Comparison of ENCODE assay signal across 1 cellular context in the genomic region with DNA sequence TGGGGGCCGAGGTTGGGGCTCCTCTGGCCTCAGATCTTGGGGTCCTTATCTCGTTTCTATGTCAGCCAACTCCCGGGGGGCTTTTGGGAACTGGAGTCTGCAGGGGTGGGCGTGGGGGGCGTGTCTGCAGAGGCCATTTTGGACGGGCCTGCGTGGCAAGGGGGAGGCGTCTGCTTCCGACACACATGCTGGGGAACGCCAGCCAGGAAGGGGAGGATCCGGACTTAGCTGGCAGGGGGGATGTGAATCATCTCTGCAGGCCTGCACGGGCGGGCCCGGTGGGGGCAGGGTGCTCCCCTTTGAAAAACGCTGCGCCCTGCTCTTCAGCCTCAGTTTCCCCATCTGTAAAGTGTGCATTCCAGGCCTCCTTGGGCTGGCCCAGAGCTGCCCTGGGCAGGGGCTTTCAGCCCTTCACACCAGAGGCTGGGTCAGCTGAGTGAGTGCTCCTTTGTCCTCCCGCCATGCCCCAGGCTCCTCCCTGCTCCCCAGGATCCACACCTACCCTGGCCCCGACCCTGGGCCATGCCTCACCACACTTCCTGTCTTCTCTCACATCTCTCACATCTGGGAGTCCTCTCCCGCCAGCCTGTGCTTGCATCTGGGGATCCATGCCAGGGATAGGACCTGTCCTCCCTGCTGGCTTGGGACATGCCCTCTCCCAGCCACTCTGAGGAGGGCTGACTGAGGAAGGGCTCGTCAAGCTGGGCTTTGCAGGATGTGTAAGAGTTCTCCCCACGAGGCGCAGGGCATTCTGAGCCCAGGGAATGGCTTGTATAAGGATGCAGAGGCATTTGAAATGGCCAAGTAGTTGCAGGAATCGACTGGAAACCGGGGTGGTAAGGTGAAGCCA.
A peak's percentile ranks its signal among the peaks of the same experiment; 100 is the strongest.
TF ChIP-seq lines count a peak whose summit lies in the region.

No MANE protein-coding gene starts in this region.

TF ChIP-seq in H1, 55 proteins besides CTCF, POLR2A, EP300 and RAD21:
- TF ChIP-seq SIN3A (conservative IDR thresholded peaks at IDR 0.05 in 1 of 2, IDR thresholded peaks at IDR 0.05 in 1 of 2; ENCODE audit: low read depth in 1 of 2, low read length in 2 of 2) (peak in 1 of 2 experiments; percentile 39; a peak in 1 of 4 replicates), CEBPB (IDR thresholded peaks at IDR 0.05; ENCODE audit: low read depth, low read length) (no peak), RNF2 (IDR thresholded peaks at IDR 0.05; ENCODE audit: borderline replicate concordance, low read depth, low read length, missing control alignments, poor library complexity, severe bottlenecking) (no peak), YY1 (IDR thresholded peaks at IDR 0.05; ENCODE audit: low read depth, low read length) (peak; percentile 80), CBX5 (IDR thresholded peaks at IDR 0.05; ENCODE audit: low read depth, low read length) (no peak), MAFK (IDR thresholded peaks at IDR 0.05; ENCODE audit: low read depth, low read length) (no peak), JUND (IDR thresholded peaks at IDR 0.05; ENCODE audit: low read length) (0 out of 2 replicates have a peak, but pooled peaks have one; percentile 22), ATF3 (IDR thresholded peaks at IDR 0.05; ENCODE audit: insufficient read depth, low read depth, low read length) (no peak), NRF1 (IDR thresholded peaks at IDR 0.05; ENCODE audit: low read depth, low read length) (no peak), POU5F1 (IDR thresholded peaks at IDR 0.05; ENCODE audit: low read depth, low read length) (no peak), EGR1 (IDR thresholded peaks at IDR 0.05; ENCODE audit: borderline replicate concordance, low read depth, low read length) (no peak), JUN (IDR thresholded peaks at IDR 0.05; ENCODE audit: low read depth, low read length) (no peak), CBX8 (IDR thresholded peaks at IDR 0.05; ENCODE audit: borderline replicate concordance, low read depth, low read length) (no peak)
- TF ChIP-seq, protein P1, sequence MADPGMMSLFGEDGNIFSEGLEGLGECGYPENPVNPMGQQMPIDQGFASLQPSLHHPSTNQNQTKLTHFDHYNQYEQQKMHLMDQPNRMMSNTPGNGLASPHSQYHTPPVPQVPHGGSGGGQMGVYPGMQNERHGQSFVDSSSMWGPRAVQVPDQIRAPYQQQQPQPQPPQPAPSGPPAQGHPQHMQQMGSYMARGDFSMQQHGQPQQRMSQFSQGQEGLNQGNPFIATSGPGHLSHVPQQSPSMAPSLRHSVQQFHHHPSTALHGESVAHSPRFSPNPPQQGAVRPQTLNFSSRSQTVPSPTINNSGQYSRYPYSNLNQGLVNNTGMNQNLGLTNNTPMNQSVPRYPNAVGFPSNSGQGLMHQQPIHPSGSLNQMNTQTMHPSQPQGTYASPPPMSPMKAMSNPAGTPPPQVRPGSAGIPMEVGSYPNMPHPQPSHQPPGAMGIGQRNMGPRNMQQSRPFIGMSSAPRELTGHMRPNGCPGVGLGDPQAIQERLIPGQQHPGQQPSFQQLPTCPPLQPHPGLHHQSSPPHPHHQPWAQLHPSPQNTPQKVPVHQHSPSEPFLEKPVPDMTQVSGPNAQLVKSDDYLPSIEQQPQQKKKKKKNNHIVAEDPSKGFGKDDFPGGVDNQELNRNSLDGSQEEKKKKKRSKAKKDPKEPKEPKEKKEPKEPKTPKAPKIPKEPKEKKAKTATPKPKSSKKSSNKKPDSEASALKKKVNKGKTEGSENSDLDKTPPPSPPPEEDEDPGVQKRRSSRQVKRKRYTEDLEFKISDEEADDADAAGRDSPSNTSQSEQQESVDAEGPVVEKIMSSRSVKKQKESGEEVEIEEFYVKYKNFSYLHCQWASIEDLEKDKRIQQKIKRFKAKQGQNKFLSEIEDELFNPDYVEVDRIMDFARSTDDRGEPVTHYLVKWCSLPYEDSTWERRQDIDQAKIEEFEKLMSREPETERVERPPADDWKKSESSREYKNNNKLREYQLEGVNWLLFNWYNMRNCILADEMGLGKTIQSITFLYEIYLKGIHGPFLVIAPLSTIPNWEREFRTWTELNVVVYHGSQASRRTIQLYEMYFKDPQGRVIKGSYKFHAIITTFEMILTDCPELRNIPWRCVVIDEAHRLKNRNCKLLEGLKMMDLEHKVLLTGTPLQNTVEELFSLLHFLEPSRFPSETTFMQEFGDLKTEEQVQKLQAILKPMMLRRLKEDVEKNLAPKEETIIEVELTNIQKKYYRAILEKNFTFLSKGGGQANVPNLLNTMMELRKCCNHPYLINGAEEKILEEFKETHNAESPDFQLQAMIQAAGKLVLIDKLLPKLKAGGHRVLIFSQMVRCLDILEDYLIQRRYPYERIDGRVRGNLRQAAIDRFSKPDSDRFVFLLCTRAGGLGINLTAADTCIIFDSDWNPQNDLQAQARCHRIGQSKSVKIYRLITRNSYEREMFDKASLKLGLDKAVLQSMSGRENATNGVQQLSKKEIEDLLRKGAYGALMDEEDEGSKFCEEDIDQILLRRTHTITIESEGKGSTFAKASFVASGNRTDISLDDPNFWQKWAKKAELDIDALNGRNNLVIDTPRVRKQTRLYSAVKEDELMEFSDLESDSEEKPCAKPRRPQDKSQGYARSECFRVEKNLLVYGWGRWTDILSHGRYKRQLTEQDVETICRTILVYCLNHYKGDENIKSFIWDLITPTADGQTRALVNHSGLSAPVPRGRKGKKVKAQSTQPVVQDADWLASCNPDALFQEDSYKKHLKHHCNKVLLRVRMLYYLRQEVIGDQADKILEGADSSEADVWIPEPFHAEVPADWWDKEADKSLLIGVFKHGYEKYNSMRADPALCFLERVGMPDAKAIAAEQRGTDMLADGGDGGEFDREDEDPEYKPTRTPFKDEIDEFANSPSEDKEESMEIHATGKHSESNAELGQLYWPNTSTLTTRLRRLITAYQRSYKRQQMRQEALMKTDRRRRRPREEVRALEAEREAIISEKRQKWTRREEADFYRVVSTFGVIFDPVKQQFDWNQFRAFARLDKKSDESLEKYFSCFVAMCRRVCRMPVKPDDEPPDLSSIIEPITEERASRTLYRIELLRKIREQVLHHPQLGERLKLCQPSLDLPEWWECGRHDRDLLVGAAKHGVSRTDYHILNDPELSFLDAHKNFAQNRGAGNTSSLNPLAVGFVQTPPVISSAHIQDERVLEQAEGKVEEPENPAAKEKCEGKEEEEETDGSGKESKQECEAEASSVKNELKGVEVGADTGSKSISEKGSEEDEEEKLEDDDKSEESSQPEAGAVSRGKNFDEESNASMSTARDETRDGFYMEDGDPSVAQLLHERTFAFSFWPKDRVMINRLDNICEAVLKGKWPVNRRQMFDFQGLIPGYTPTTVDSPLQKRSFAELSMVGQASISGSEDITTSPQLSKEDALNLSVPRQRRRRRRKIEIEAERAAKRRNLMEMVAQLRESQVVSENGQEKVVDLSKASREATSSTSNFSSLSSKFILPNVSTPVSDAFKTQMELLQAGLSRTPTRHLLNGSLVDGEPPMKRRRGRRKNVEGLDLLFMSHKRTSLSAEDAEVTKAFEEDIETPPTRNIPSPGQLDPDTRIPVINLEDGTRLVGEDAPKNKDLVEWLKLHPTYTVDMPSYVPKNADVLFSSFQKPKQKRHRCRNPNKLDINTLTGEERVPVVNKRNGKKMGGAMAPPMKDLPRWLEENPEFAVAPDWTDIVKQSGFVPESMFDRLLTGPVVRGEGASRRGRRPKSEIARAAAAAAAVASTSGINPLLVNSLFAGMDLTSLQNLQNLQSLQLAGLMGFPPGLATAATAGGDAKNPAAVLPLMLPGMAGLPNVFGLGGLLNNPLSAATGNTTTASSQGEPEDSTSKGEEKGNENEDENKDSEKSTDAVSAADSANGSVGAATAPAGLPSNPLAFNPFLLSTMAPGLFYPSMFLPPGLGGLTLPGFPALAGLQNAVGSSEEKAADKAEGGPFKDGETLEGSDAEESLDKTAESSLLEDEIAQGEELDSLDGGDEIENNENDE (IDR thresholded peaks at IDR 0.05; ENCODE audit: insufficient replicate concordance, low read length): no peak
- TF ChIP-seq, protein P2, sequence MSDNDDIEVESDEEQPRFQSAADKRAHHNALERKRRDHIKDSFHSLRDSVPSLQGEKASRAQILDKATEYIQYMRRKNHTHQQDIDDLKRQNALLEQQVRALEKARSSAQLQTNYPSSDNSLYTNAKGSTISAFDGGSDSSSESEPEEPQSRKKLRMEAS (IDR thresholded peaks at IDR 0.05): peak; percentile 21; the same call in 1 of the 2 replicates
- TF ChIP-seq, protein P3, sequence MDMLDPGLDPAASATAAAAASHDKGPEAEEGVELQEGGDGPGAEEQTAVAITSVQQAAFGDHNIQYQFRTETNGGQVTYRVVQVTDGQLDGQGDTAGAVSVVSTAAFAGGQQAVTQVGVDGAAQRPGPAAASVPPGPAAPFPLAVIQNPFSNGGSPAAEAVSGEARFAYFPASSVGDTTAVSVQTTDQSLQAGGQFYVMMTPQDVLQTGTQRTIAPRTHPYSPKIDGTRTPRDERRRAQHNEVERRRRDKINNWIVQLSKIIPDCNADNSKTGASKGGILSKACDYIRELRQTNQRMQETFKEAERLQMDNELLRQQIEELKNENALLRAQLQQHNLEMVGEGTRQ (IDR thresholded peaks at IDR 0.05; ENCODE audit: low read length): no peak
